ENCODE assay signal across 9 cellular contexts in genomic region chr17:37570527-37571093, GRCh38. TPM values are rescaled to one million over a fixed set of nuclear protein-coding genes. Genes with fewer than 3 reads are reported as not detected.
DNase-seq lines count a peak whose midpoint lies in the region; ATAC-seq, FAIRE-seq and TF ChIP-seq lines count a peak whose summit lies in the region.
"Had no signal": no experiment of that assay in that cellular context is flagged by ENCODE, and none has a peak within 500 bp of the region (broad histone marks: within the 10 kb centered on the region; RNA-seq: fewer than 3 reads in every experiment).

No MANE protein-coding gene starts in this region.

- H3K27me3 ChIP-seq in HCT116 (ENCODE audit: insufficient read depth, low read length) = no peaks in the 10 kb centered on the region
- no peaks in the 10 kb centered on the region for H3K27me3 ChIP-seq in Panc1 (ENCODE audit: control insufficient read depth, insufficient read depth, low read length)

- ATAC-seq in HCT116 = peak; percentile 99
- ATAC-seq in Panc1 = peak; percentile 81
- ATAC-seq in stimulated activated naive CD8-positive, alpha-beta T cell treated with anti-CD3 and anti-CD28 coated beads, Interleukin-15, Interleukin-2, amounts not matched to agents 100 U/mL and 50 U/mL, for 24 hours = peak; percentile 80
- no peak for ATAC-seq in HG02759 (IDR thresholded peaks at IDR 0.05; ENCODE audit: unreplicated experiment)
- no peak for ATAC-seq in HG03159 (IDR thresholded peaks at IDR 0.05; ENCODE audit: unreplicated experiment)

- TF ChIP-seq CTCF in HCT116 (IDR thresholded peaks at IDR 0.05 in 2 of 3, conservative IDR thresholded peaks at IDR 0.05 in 1 of 3; ENCODE audit: borderline replicate concordance in 1 of 3, insufficient read depth in 1 of 3, low read depth in 2 of 3, low read length in 2 of 3) (peak; percentile 57 to 81 (median 75); a peak in 5 of 6 replicates), Panc1 (IDR thresholded peaks at IDR 0.05) (peak; percentile 52), brain (conservative IDR thresholded peaks at IDR 0.05) (peak; percentile 38 to 63), kidney (IDR thresholded peaks at IDR 0.05; ENCODE audit: borderline replicate concordance, extremely low read depth, insufficient read depth) (peak; percentile 41)

- H3K9me3 ChIP-seq in HCT116 (ENCODE audit: control insufficient read depth in 1 of 2, insufficient read depth in 1 of 2, low read depth in 1 of 2, low read length in 2 of 2) (no peaks in the 10 kb centered on the region), Panc1 (ENCODE audit: control insufficient read depth, insufficient read depth, low read depth, low read length) (no peaks in the 10 kb centered on the region), kidney (ENCODE audit: control insufficient read depth in 1 of 2, low read length in 2 of 2) (no peaks in the 10 kb centered on the region)

- peaks cover 86% of the 10 kb centered on the region for H3K36me3 Mint-ChIP-seq in brain

- in situ Hi-C loops in Panc1 (cut with HindIII; ENCODE audit: low pct_unique_long_range_greater_than_20kb, low sequenced_read_pairs) = no loop called here

- DNase-seq in COLO829 (ENCODE audit: low spot score) (peak; percentile 85), HCT116 (ENCODE audit: low read depth, low spot score) (peak; percentile 34), Panc1 (ENCODE audit: low read depth, low spot score) (peak; percentile 4), kidney (no peak)
- DNase-seq in stimulated activated naive CD8-positive, alpha-beta T cell treated with anti-CD3 and anti-CD28 coated beads, Interleukin-15, Interleukin-2, amounts not matched to agents 100 U/mL and 50 U/mL, for 24 hours = peak; percentile 40

- BruUV-seq in HCT116 (replicated peaks; lab: Mats Ljungman, UMichigan) (no TSS peak), Panc1 (replicated peaks; lab: Mats Ljungman, UMichigan) (no TSS peak)

- H3K9ac ChIP-seq in HCT116 (ENCODE audit: low read length) = no peak overlapping the region
- H3K9ac ChIP-seq in kidney (ENCODE audit: low read length in 2 of 2) = no peak overlapping the region

- H3K4me3 ChIP-seq in HCT116 (replicated peaks in 1 of 2; ENCODE audit: low read depth in 1 of 2, low read length in 2 of 2) (no peak overlapping the region), Panc1 (ENCODE audit: low read depth in 2 of 2, low read length in 2 of 2) (no peak overlapping the region), kidney (ENCODE audit: low read length in 2 of 2) (no peak overlapping the region)

- intact Hi-C loops in HCT116 (cut with micrococcal nuclease) (loop anchor here (1.0 to 10.0 kb wide), 3 partner anchors 43 to 336 kb away; no protein-coding TSS in a partner anchor), Panc1 (cut with micrococcal nuclease; ENCODE audit: unreplicated experiment) (no loop called here), kidney (cut with DNase I) (no loop called here)

- H3K4me3 Mint-ChIP-seq in brain = no peak overlapping the region
- H3K4me3 Mint-ChIP-seq: natural killer cell treated with Interleukin-12 subunit alpha and Interleukin-12 subunit beta and Interleukin-15 and Interleukin-18, amount 100 ng/mL, for 72 hours had no signal

- POLR2A ChIA-PET in HCT116 (lab: Charles Lee) = interaction anchor here (0.6 kb wide), 1 partner anchor 211 kb away, joined by 3 read pairs; no protein-coding TSS in a partner anchor
- POLR2A ChIA-PET in Panc1 (lab: Charles Lee) = no interaction called here

- H3K36me3 ChIP-seq in HCT116 (ENCODE audit: control insufficient read depth in 1 of 2, insufficient read depth in 2 of 2, low read length in 2 of 2) (peaks cover 20 to 24% of the 10 kb centered on the region in 2 experiments; a peak in 3 of 4 replicates), Panc1 (ENCODE audit: control insufficient read depth, insufficient read depth, low read length) (peaks cover 21% of the 10 kb centered on the region), kidney (ENCODE audit: control insufficient read depth in 1 of 2, insufficient read depth in 2 of 2, low read length in 2 of 2) (peaks cover 23 to 41% of the 10 kb centered on the region in 2 donors)

- peak; percentile 76 for TF ChIP-seq RAD21 in HCT116 (IDR thresholded peaks at IDR 0.05; ENCODE audit: low read depth)

- H3K27me3 Mint-ChIP-seq in brain = no peaks in the 10 kb centered on the region
- H3K27me3 Mint-ChIP-seq: natural killer cell treated with Interleukin-12 subunit alpha and Interleukin-12 subunit beta and Interleukin-15 and Interleukin-18, amount 100 ng/mL, for 72 hours had no signal

- no peak for FAIRE-seq in kidney (lab: Jason Lieb, UNC)

- peaks cover 0 to 6% of the 10 kb centered on the region in 2 experiments; a peak in 1 of 4 replicates for H3K4me1 ChIP-seq in HCT116 (ENCODE audit: control insufficient read depth in 1 of 2, insufficient read depth in 2 of 2, low read length in 2 of 2)
- no peaks in the 10 kb centered on the region for H3K4me1 ChIP-seq in Panc1 (ENCODE audit: control insufficient read depth, insufficient read depth, low read length)
- H3K4me1 ChIP-seq in kidney (ENCODE audit: control insufficient read depth in 1 of 2, insufficient read depth in 1 of 2, low read depth in 1 of 2, low read length in 2 of 2) = no peaks in the 10 kb centered on the region

- no peaks in the 10 kb centered on the region for H3K4me1 Mint-ChIP-seq in brain

- CTCF ChIA-PET in HCT116 (lab: Charles Lee) = interaction anchor here (0.6 to 2.4 kb wide), 6 partner anchors 9 to 197 kb away, joined by 3 to 19 read pairs (median 4); no protein-coding TSS in a partner anchor
- CTCF ChIA-PET in Panc1 (lab: Charles Lee) = interaction anchor here (0.6 to 1.4 kb wide), 3 partner anchors 13 to 1578 kb away, joined by 3 to 10 read pairs (median 6); no protein-coding TSS in a partner anchor

- no peaks in the 10 kb centered on the region for H4K20me1 ChIP-seq in HCT116 (ENCODE audit: insufficient read depth)

- H3K4me2 ChIP-seq in HCT116 (ENCODE audit: low read length) = no peak overlapping the region

- no peaks in the 10 kb centered on the region for H3K79me2 ChIP-seq in HCT116 (ENCODE audit: insufficient read depth, low read length)

- RAD21 ChIA-PET in HCT116 (lab: Charles Lee; ENCODE audit: low non-redundant PET in 1 of 2, low total read pairs in 2 of 2, uncharacterized antibody in 2 of 2, unreplicated experiment in 2 of 2) = interaction anchor here in 1 of 2 experiments (0.6 kb wide), 1 partner anchor 22 kb away, joined by 3 read pairs; no protein-coding TSS in a partner anchor

- H3K27ac ChIP-seq in HCT116 (ENCODE audit: low read depth, low read length) (no peak overlapping the region), Panc1 (ENCODE audit: low read length) (no peak overlapping the region), kidney (ENCODE audit: low read depth in 2 of 2, low read length in 2 of 2) (no peak overlapping the region)

- no peaks in the 10 kb centered on the region for H3K9me2 ChIP-seq in HCT116 (ENCODE audit: insufficient read depth)

- TF ChIP-seq POLR2A in HCT116 (IDR thresholded peaks at IDR 0.05; ENCODE audit: borderline replicate concordance, extremely low read depth, insufficient read depth, insufficient read length) = no peak

- H3K9me3 Mint-ChIP-seq in brain = peaks cover 7 to 16% (median 11%) of the 10 kb centered on the region in 5 experiments
- H3K9me3 Mint-ChIP-seq: natural killer cell treated with Interleukin-12 subunit alpha and Interleukin-12 subunit beta and Interleukin-15 and Interleukin-18, amount 100 ng/mL, for 72 hours had no signal

- no peak overlapping the region for H2AFZ ChIP-seq in HCT116 (ENCODE audit: low read depth, low read length, poor library complexity, severe bottlenecking)

- no peak overlapping the region for H3K27ac Mint-ChIP-seq in brain
- H3K27ac Mint-ChIP-seq: natural killer cell treated with Interleukin-12 subunit alpha and Interleukin-12 subunit beta and Interleukin-15 and Interleukin-18, amount 100 ng/mL, for 72 hours had no signal

TF ChIP-seq in HCT116, 20 proteins besides CTCF, POLR2A, EP300 and RAD21:
- TF ChIP-seq, protein P1, sequence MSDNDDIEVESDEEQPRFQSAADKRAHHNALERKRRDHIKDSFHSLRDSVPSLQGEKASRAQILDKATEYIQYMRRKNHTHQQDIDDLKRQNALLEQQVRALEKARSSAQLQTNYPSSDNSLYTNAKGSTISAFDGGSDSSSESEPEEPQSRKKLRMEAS (IDR thresholded peaks at IDR 0.05) = no peak
- TF ChIP-seq CEBPB (IDR thresholded peaks at IDR 0.05; ENCODE audit: low read depth) (no peak), EZH2 (IDR thresholded peaks at IDR 0.05) (no peak), CBX3 (IDR thresholded peaks at IDR 0.05; ENCODE audit: low read depth) (0 out of 2 replicates have a peak, but pooled peaks have one; percentile 10)

RNA-seq across cellular contexts. Expression of gene SYNRG, which starts 38.6 kb away (rescaled TPM):
- total RNA-seq in HCT116 (2021; ENCODE audit: unreplicated experiment) (23.8 TPM), Panc1 (2021; ENCODE audit: unreplicated experiment) (30.8 TPM), kidney (47.0 TPM)
- 9.3 and 10.8 TPM in 2 replicates for polyA plus RNA-seq in HCT116 (2012)
- polyA plus RNA-seq in Panc1 (2012; ENCODE audit: insufficient read length) = 12.8 TPM
- polyA plus RNA-seq in brain (ENCODE audit: insufficient read depth, low read depth, low replicate concordance) (37.9 TPM), kidney (ENCODE audit: insufficient read depth, low read depth, low replicate concordance) (8.6 TPM)

Comparison
In these comparisons a context has a peak if more than half of its experiments do, and no peak if none do; other contexts are left out.
1. ATAC-seq: peak in HCT116 (single experiment), Panc1 (single experiment) and stimulated activated naive CD8-positive, alpha-beta T cell treated with anti-CD3 and anti-CD28 coated beads, Interleukin-15, Interleukin-2, amounts not matched to agents 100 U/mL and 50 U/mL, for 24 hours (single experiment); none in HG02759 (single experiment) and HG03159 (single experiment).
2. Peak in every context shown above with its lines, with median percentiles within 50 percentile points of each other: CTCF ChIP-seq.